Comparison of ENCODE assay signal across 12 cellular contexts in genomic region chr5:50704730-50705129, GRCh38.
"Had no signal": no experiment of that assay in that cellular context is flagged by ENCODE, and none has a peak within 500 bp of the region (broad histone marks: within the 10 kb centered on the region; RNA-seq: fewer than 3 reads in every experiment).

No MANE protein-coding gene starts in this region.

- H3K27ac ChIP-seq: cardiac muscle cell, heart left ventricle, tibial artery, vagina had no signal

- H3K36me3 ChIP-seq: cardiac muscle cell, heart left ventricle, tibial artery, vagina had no signal

- H3K9me3 ChIP-seq: heart left ventricle, tibial artery, vagina had no signal

- H3K27me3 ChIP-seq: cardiac muscle cell, heart left ventricle, tibial artery, vagina had no signal

- ATAC-seq: activated CD4-positive, CD25-positive, alpha-beta regulatory T cell treated with anti-CD3 and anti-CD28 coated beads, Interleukin-2, amount 50 U/mL, for 24 hours; heart left ventricle had no signal

- H3K4me3 ChIP-seq: cardiac muscle cell, heart left ventricle, tibial artery, vagina had no signal

- DNase-seq: activated CD4-positive, alpha-beta T cell treated with anti-CD3 and anti-CD28 coated beads, Interleukin-2, amount 50 U/mL, for 48 hours; activated naive CD4-positive, alpha-beta T cell; foreskin melanocyte; heart left ventricle; posterior cingulate gyrus; stimulated activated CD4-positive, alpha-beta T cell treated with anti-CD3 and anti-CD28 coated beads, Interleukin-15, amount 100 ng/mL, for 24 hours; stimulated activated CD4-positive, alpha-beta T cell treated with anti-CD3 and anti-CD28 coated beads, Interleukin-4, amount 100 ng/mL, for 24 hours; T-helper 2 cell; tibial artery had no signal

- H3K4me1 ChIP-seq: vagina had no signal
